ENCODE assay signal across 8 cellular contexts in genomic region chr17:59329558-59330313, GRCh38. TPM values are rescaled to one million over a fixed set of nuclear protein-coding genes. Genes with fewer than 3 reads are reported as not detected.
DNase-seq lines count a peak whose midpoint lies in the region; ATAC-seq and TF ChIP-seq lines count a peak whose summit lies in the region.

No MANE protein-coding gene starts in this region.

- H3K4me1 ChIP-seq in mucosa of descending colon (ENCODE audit: low read depth): peaks cover 30% of the 10 kb centered on the region

- peak; percentile 57 for TF ChIP-seq CTCF in mucosa of descending colon (IDR thresholded peaks at IDR 0.05)

- peaks cover 64% of the 10 kb centered on the region for H3K4me1 Mint-ChIP-seq in activated T-cell treated with anti-CD3 and anti-CD28 coated beads, Interleukin-2, amount 50 U/mL, for 4 hours (ENCODE audit: low read depth)

- intact Hi-C loops in mucosa of descending colon (cut with DNase I, micrococcal nuclease): loop anchor here (5.0 kb wide), 2 partner anchors 108 to 118 kb away; no protein-coding TSS in a partner anchor

- peak; percentile 37 for ATAC-seq in HG03521 (IDR thresholded peaks at IDR 0.05; ENCODE audit: unreplicated experiment)
- ATAC-seq in activated T-cell treated with anti-CD3 and anti-CD28 coated beads, Interleukin-2, amount 50 U/mL, for 4 hours: peak; percentile 26 to 27
- ATAC-seq in mucosa of descending colon: peak; percentile 50

- no peak overlapping the region for H3K4me3 ChIP-seq in mucosa of descending colon

- no peaks in the 10 kb centered on the region for H3K36me3 Mint-ChIP-seq in activated T-cell treated with anti-CD3 and anti-CD28 coated beads, Interleukin-2, amount 50 U/mL, for 4 hours (ENCODE audit: insufficient read depth)

- DNase-seq in ELF-1 (ENCODE audit: low read depth, low spot score) (peak; percentile 85), NOMO-1 treated with DMSO at 0.1 percent for 48 hours (lab: John Stamatoyannopoulos, UW; ENCODE audit: unreplicated experiment) (peak; percentile 95), erythroblast (lab: John Stamatoyannopoulos, UW) (peak; percentile 77 to 80), mucosa of descending colon (peak; percentile 56 to 58 (median 57)), superior temporal gyrus (ENCODE audit: extremely low spot score) (peak; percentile 93), T-helper 9 cell (no peak)
- peak; percentile 41 for DNase-seq in activated T-cell treated with anti-CD3 and anti-CD28 coated beads, Interleukin-2, amount 50 U/mL, for 4 hours

- H3K27me3 Mint-ChIP-seq in activated T-cell treated with anti-CD3 and anti-CD28 coated beads, Interleukin-2, amount 50 U/mL, for 4 hours (ENCODE audit: low read depth): no peaks in the 10 kb centered on the region

- H3K4me3 Mint-ChIP-seq in activated T-cell treated with anti-CD3 and anti-CD28 coated beads, Interleukin-2, amount 50 U/mL, for 4 hours: peak overlapping the region; percentile 52

- peak; percentile 1 for TF ChIP-seq POLR2A in erythroblast (IDR thresholded peaks at IDR 0.05; ENCODE audit: low read length)

- H3K9me3 Mint-ChIP-seq in activated T-cell treated with anti-CD3 and anti-CD28 coated beads, Interleukin-2, amount 50 U/mL, for 4 hours: no peaks in the 10 kb centered on the region

- no peaks in the 10 kb centered on the region for H3K36me3 ChIP-seq in mucosa of descending colon (ENCODE audit: low read depth)

- no peaks in the 10 kb centered on the region for H3K9me3 ChIP-seq in mucosa of descending colon

RNA-seq across cellular contexts. Expression of gene YPEL2, which starts 1.7 kb away (rescaled TPM):
- 1 to 10 TPM; 1.3 to 3.1 (median 1.8) TPM for total RNA-seq in activated T-cell treated with anti-CD3 and anti-CD28 coated beads, Interleukin-2, amount 50 U/mL, for 4 hours
- 10 to 100 TPM; 29.6 to 33.8 (median 32.8) TPM for total RNA-seq in mucosa of descending colon

Comparison
In these comparisons a context has a peak if more than half of its experiments do, and no peak if none do; other contexts are left out.
1. RNA of gene YPEL2, which starts 1.7 kb away (total RNA-seq): 29.6 to 33.8 TPM in mucosa of descending colon; 1.3 to 3.1 TPM in activated T-cell treated with anti-CD3 and anti-CD28 coated beads, Interleukin-2, amount 50 U/mL, for 4 hours; every median in the first group is over 4 times any median in the second.
2. Peak in every context shown above with its lines, with median percentiles within 50 percentile points of each other: ATAC-seq.